ENCODE assay signal across 8 cellular contexts in genomic region chr22:38755911-38756532, GRCh38. TPM values are rescaled to one million over a fixed set of nuclear protein-coding genes. Genes with fewer than 3 reads are reported as not detected.
DNase-seq lines count a peak whose midpoint lies in the region; ATAC-seq and FAIRE-seq lines count a peak whose summit lies in the region.

TSS of gene SUN2 (minus strand) at chr22:38755998. CDS start at chr22:38752628, 3,370 bp downstream.

- no peak within 1 kb of the TSS for H2BK5ac ChIP-seq in neuronal stem cell (ENCODE audit: low read length)

- H3K79me1 ChIP-seq in neuronal stem cell (ENCODE audit: low read depth, low read length) = peaks cover 2% of the 10 kb centered on the region

- no peak within 1 kb of the TSS for H4K91ac ChIP-seq in neuronal stem cell (ENCODE audit: low read depth, low read length, poor library complexity)

- peak within 1 kb of the TSS; percentile 17 for H3K14ac ChIP-seq in neuronal stem cell (ENCODE audit: low read length)

- H2BK15ac ChIP-seq in neuronal stem cell (ENCODE audit: low read length) = peak within 1 kb of the TSS; percentile 92

- peaks cover 10 to 25% of the 10 kb centered on the region in 2 donors for H3K36me3 ChIP-seq in neuronal stem cell (replicated peaks in 1 of 2; ENCODE audit: control insufficient read depth in 2 of 2, insufficient read depth in 2 of 2, low read length in 2 of 2)
- peaks cover 0 to 18% (median 16%) of the 10 kb centered on the region in 5 donors for H3K36me3 ChIP-seq in subcutaneous abdominal adipose tissue (ENCODE audit: control insufficient read depth in 5 of 5, insufficient read depth in 5 of 5, low read length in 5 of 5)

- peak within 1 kb of the TSS; percentile 82 for H2AK5ac ChIP-seq in neuronal stem cell (ENCODE audit: low read depth, low read length)

- peak within 1 kb of the TSS; percentile 67 for H3K23ac ChIP-seq in neuronal stem cell (ENCODE audit: low read depth, low read length, poor library complexity)

- no CpG with 5 or more reads among the region's 68 CpGs for WGBS in neuronal stem cell (ENCODE audit: extremely low coverage in 2 of 2, insufficient read length in 2 of 2, insufficient replicate concordance in 1 of 2), 2 donors

- H3K27me3 ChIP-seq in neuronal stem cell (ENCODE audit: control insufficient read depth in 3 of 3, insufficient read depth in 3 of 3, low read depth in 1 of 3, low read length in 3 of 3) = peaks cover 0 to 7% (median 0%) of the 10 kb centered on the region in 3 experiments
- no peaks in the 10 kb centered on the region for H3K27me3 ChIP-seq in subcutaneous abdominal adipose tissue (ENCODE audit: control insufficient read depth in 5 of 5, insufficient read depth in 4 of 5, low read length in 5 of 5)

- H3K4me3 ChIP-seq in neuronal stem cell (ENCODE audit: low read length in 2 of 2) (peak within 1 kb of the TSS; percentile 66 to 86), subcutaneous abdominal adipose tissue (ENCODE audit: low read depth in 1 of 5, low read length in 5 of 5) (peak within 1 kb of the TSS; percentile 68 to 76 (median 73))

- peak within 1 kb of the TSS; percentile 97 for H3K18ac ChIP-seq in neuronal stem cell (ENCODE audit: low read length)

- DNase-seq in DMS 273 treated with DMSO at 0.1 percent for 48 hours (lab: John Stamatoyannopoulos, UW) (peak; percentile 15), HuH-7 (ENCODE audit: low spot score) (peak; percentile 99), SK-N-DZ (ENCODE audit: low spot score) (peak; percentile 84), frontal cortex (ENCODE audit: low spot score in 2 of 2) (peak; percentile 99), neuronal stem cell (ENCODE audit: low spot score) (peak; percentile 75)
- DNase-seq in activated naive CD4-positive, alpha-beta T cell treated with Interleukin-2 at 50 U/mL for 16 hours = peak; percentile 96

- H3K9me3 ChIP-seq in neuronal stem cell (replicated peaks in 1 of 2; ENCODE audit: control insufficient read depth in 2 of 2, insufficient read depth in 1 of 2, low read depth in 1 of 2, low read length in 2 of 2) (no peaks in the 10 kb centered on the region), subcutaneous abdominal adipose tissue (ENCODE audit: control insufficient read depth in 5 of 5, low read length in 5 of 5) (no peaks in the 10 kb centered on the region)

- H2AFZ ChIP-seq in neuronal stem cell (ENCODE audit: low read length) = peak within 1 kb of the TSS; percentile 95

- H2BK120ac ChIP-seq in neuronal stem cell (ENCODE audit: low read depth, low read length) = peak within 1 kb of the TSS; percentile 44

- no peak within 1 kb of the TSS for H2BK12ac ChIP-seq in neuronal stem cell (ENCODE audit: low read length)

- H3K4me2 ChIP-seq in neuronal stem cell (ENCODE audit: insufficient read depth, low read length, poor library complexity, severe bottlenecking) = peak within 1 kb of the TSS; percentile 89

- peaks cover 6 to 13% of the 10 kb centered on the region in 2 donors for H3K4me1 ChIP-seq in neuronal stem cell (ENCODE audit: control insufficient read depth in 2 of 2, insufficient read depth in 1 of 2, low read depth in 1 of 2, low read length in 2 of 2)
- peaks cover 6 to 50% (median 48%) of the 10 kb centered on the region in 5 donors for H3K4me1 ChIP-seq in subcutaneous abdominal adipose tissue (ENCODE audit: control insufficient read depth in 5 of 5, insufficient read depth in 5 of 5, low read length in 5 of 5)

- no peak within 1 kb of the TSS for H4K8ac ChIP-seq in neuronal stem cell (ENCODE audit: low read depth, low read length)

- ATAC-seq in GM21367 (IDR thresholded peaks at IDR 0.05; ENCODE audit: unreplicated experiment) = peak; percentile 56

- FAIRE-seq in frontal cortex (lab: Jason Lieb, UNC) = no peak

- H3K9ac ChIP-seq in neuronal stem cell (ENCODE audit: low read depth, low read length, poor library complexity) = peak within 1 kb of the TSS; percentile 89
- peak within 1 kb of the TSS in 4 of 5 donors; percentile 76 to 86 (median 77) for H3K9ac ChIP-seq in subcutaneous abdominal adipose tissue (ENCODE audit: low read length in 5 of 5)

- H3K27ac ChIP-seq in neuronal stem cell (replicated peaks; ENCODE audit: low read length) (peak within 1 kb of the TSS; percentile 54), subcutaneous abdominal adipose tissue (ENCODE audit: low read depth, low read length) (peak within 1 kb of the TSS; percentile 98)

- H3K4ac ChIP-seq in neuronal stem cell (ENCODE audit: low read length) = peak within 1 kb of the TSS; percentile 97

RNA-seq across cellular contexts. Expression of gene SUN2, which starts in this region (rescaled TPM):
- 79.1 and 95.6 TPM in 2 replicates for polyA plus RNA-seq in SK-N-DZ (2014; cell fraction: cytosol; rRNA removed)
- 163 and 164 TPM in 2 replicates for polyA plus RNA-seq in SK-N-DZ (2014; cell fraction: nucleus; rRNA removed)
- total RNA-seq in frontal cortex = 78.7 TPM
- 19.4 TPM for polyA plus RNA-seq in neuronal stem cell (2013, experiment 1 of 2)
- 19.4 TPM for polyA plus RNA-seq in neuronal stem cell (2013, experiment 2 of 2)

Comparison
In these comparisons a context has a peak if more than half of its experiments do, and no peak if none do; other contexts are left out.
1. Peak in every context shown above with its lines: DNase-seq, ATAC-seq, H3K4me3 ChIP-seq and H3K27ac ChIP-seq.
2. DNase-seq: peak in every context shown above with its lines; median percentile 99 in HuH-7; 99 in frontal cortex; 96 in activated naive CD4-positive, alpha-beta T cell treated with Interleukin-2 at 50 U/mL for 16 hours; 84 in SK-N-DZ; 75 in neuronal stem cell; 15 in DMS 273 treated with DMSO at 0.1 percent for 48 hours.